ENCODE assay signal across 26 cellular contexts in genomic region chr1:62071695-62072094, GRCh38.
"Had no signal": no experiment of that assay in that cellular context is flagged by ENCODE, and none has a peak within 500 bp of the region (broad histone marks: within the 10 kb centered on the region; RNA-seq: fewer than 3 reads in every experiment).

No MANE protein-coding gene starts in this region.

- H3K4me3 Mint-ChIP-seq: immature natural killer cell; memory B cell; naive thymus-derived CD4-positive, alpha-beta T cell; natural killer cell treated with Interleukin-12 subunit alpha and Interleukin-12 subunit beta and Interleukin-15 and Interleukin-18, amount 100 ng/mL, for 72 hours; neural crest cell; stimulated activated naive B cell treated with anti-CD40 and anti-IgM and Interleukin-4, amounts not matched to agents 10 μg/mL and 1 μg/mL and 100 μg/mL, for 72 hours; type B pancreatic cell had no signal

- H3K79me2 ChIP-seq: parathyroid adenoma had no signal

- H3K36me3 Mint-ChIP-seq: natural killer cell treated with Interleukin-12 subunit alpha and Interleukin-12 subunit beta and Interleukin-15 and Interleukin-18, amount 100 ng/mL, for 72 hours had no signal

- DNase-seq: hippocampal formation; immature natural killer cell; kidney; left colon; left lung; midbrain; mucosa of descending colon; naive thymus-derived CD4-positive, alpha-beta T cell; nucleus accumbens; right lobe of liver; stimulated activated CD4-positive, alpha-beta T cell treated with anti-CD3 and anti-CD28 coated beads, Interleukin-1b, Interleukin-23, amount 100 ng/mL, for 48 hours; stimulated activated CD4-positive, alpha-beta T cell treated with anti-CD3 and anti-CD28 coated beads, Interleukin-4, amount 100 ng/mL, for 1 hour; stimulated activated naive B cell treated with anti-CD40 and anti-IgM and Interleukin-4, amounts not matched to agents 10 μg/mL and 1 μg/mL and 100 μg/mL, for 72 hours; stimulated activated naive CD8-positive, alpha-beta T cell treated with anti-CD3 and anti-CD28 coated beads, Interleukin-15, Interleukin-2, amounts not matched to agents 100 U/mL and 50 U/mL, for 24 hours; stomach; tibial artery had no signal

- H3K9ac ChIP-seq: parathyroid adenoma had no signal

- H3K4me2 ChIP-seq: smooth muscle cell had no signal

- H3K27me3 Mint-ChIP-seq: memory B cell; naive thymus-derived CD4-positive, alpha-beta T cell; natural killer cell treated with Interleukin-12 subunit alpha and Interleukin-12 subunit beta and Interleukin-15 and Interleukin-18, amount 100 ng/mL, for 72 hours; progenitor cell of endocrine pancreas; stimulated activated naive B cell treated with anti-CD40 and anti-IgM and Interleukin-4, amounts not matched to agents 10 μg/mL and 1 μg/mL and 100 μg/mL, for 72 hours; type B pancreatic cell had no signal

- H3K27ac ChIP-seq: left lung, parathyroid adenoma, right atrium auricular region, right lobe of liver, stomach, thoracic aorta, tibial artery, vagina had no signal

- H3K4me3 ChIP-seq: left lung, mucosa of descending colon, right atrium auricular region, right lobe of liver, smooth muscle cell, stomach, thoracic aorta, tibial artery, vagina had no signal

- H3K36me3 ChIP-seq: left lung, right atrium auricular region, right lobe of liver, stomach, thoracic aorta, vagina had no signal

- H2AFZ ChIP-seq: parathyroid adenoma had no signal

- H3K4me1 Mint-ChIP-seq: immature natural killer cell; memory B cell; naive thymus-derived CD4-positive, alpha-beta T cell; neural crest cell; stimulated activated naive B cell treated with anti-CD40 and anti-IgM and Interleukin-4, amounts not matched to agents 10 μg/mL and 1 μg/mL and 100 μg/mL, for 72 hours had no signal

- H3K27me3 ChIP-seq: left lung, right atrium auricular region, right lobe of liver, stomach, tibial artery, vagina had no signal

- ATAC-seq: left colon; left lung; mucosa of descending colon; naive thymus-derived CD4-positive, alpha-beta T cell; natural killer cell treated with Interleukin-12 subunit alpha and Interleukin-12 subunit beta and Interleukin-15 and Interleukin-18, amount 100 ng/mL, for 72 hours; right lobe of liver; stimulated activated naive B cell treated with anti-CD40 and anti-IgM and Interleukin-4, amounts not matched to agents 10 μg/mL and 1 μg/mL and 100 μg/mL, for 72 hours; stimulated activated naive CD8-positive, alpha-beta T cell treated with anti-CD3 and anti-CD28 coated beads, Interleukin-15, Interleukin-2, amounts not matched to agents 100 U/mL and 50 U/mL, for 24 hours had no signal

- H3K4me1 ChIP-seq: left lung, right lobe of liver had no signal

- H3K27ac Mint-ChIP-seq: immature natural killer cell; memory B cell; naive thymus-derived CD4-positive, alpha-beta T cell; natural killer cell treated with Interleukin-12 subunit alpha and Interleukin-12 subunit beta and Interleukin-15 and Interleukin-18, amount 100 ng/mL, for 72 hours; progenitor cell of endocrine pancreas; stimulated activated naive B cell treated with anti-CD40 and anti-IgM and Interleukin-4, amounts not matched to agents 10 μg/mL and 1 μg/mL and 100 μg/mL, for 72 hours; type B pancreatic cell had no signal

- H3K9me3 Mint-ChIP-seq: immature natural killer cell; natural killer cell treated with Interleukin-12 subunit alpha and Interleukin-12 subunit beta and Interleukin-15 and Interleukin-18, amount 100 ng/mL, for 72 hours had no signal

- H3K9me3 ChIP-seq: mucosa of descending colon, right lobe of liver, stomach, thoracic aorta, tibial artery, vagina had no signal
